ENCODE assay signal across 9 cellular contexts in the genomic region with DNA sequence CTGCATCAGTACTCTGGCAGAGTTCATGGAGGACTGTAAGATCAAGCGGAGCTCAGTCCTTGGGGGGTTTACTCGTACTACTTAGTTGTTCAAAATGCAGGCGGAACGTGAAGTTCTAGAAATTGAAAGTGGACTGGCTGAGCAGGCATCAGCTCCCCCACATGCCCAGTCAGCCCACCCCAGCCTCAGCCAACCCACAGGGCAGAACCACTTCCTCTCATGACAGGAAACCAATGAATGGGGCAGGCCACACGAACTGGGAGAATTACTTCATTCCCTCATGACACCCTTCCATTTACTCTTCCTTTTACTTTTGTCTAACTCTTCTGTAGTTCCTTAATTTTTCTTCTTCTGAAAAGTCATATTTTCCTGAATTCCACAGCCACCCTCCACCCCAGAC.
DNase-seq lines count a peak whose midpoint lies in the region; ATAC-seq and TF ChIP-seq lines count a peak whose summit lies in the region.
"Had no signal": no experiment of that assay in that cellular context is flagged by ENCODE, and none has a peak within 500 bp of the region (broad histone marks: within the 10 kb centered on the region; RNA-seq: fewer than 3 reads in every experiment).

No MANE protein-coding gene starts in this region.

- peaks cover 2% of the 10 kb centered on the region for H3K27me3 ChIP-seq in CD4-positive, CD25-positive, alpha-beta regulatory T cell (ENCODE audit: control insufficient read depth, insufficient read depth, low read length)
- H3K27me3 ChIP-seq in upper lobe of right lung = no peaks in the 10 kb centered on the region

- ATAC-seq in CD4-positive, CD25-positive, alpha-beta regulatory T cell (ENCODE audit: low read depth in 2 of 2) = peak; percentile 40 to 62
- ATAC-seq in GM19463 (IDR thresholded peaks at IDR 0.05; ENCODE audit: unreplicated experiment) (peak; percentile 97), esophagus mucosa (peak; percentile 29), upper lobe of right lung (peak; percentile 98)
- ATAC-seq: left colon had no signal

- no peak overlapping the region for H3K4me3 Mint-ChIP-seq in CD4-positive, CD25-positive, alpha-beta regulatory T cell

- peaks cover 4% of the 10 kb centered on the region for H3K4me1 ChIP-seq in CD4-positive, CD25-positive, alpha-beta regulatory T cell (ENCODE audit: control insufficient read depth, insufficient read depth, low read length, poor library complexity, severe bottlenecking)
- H3K4me1 ChIP-seq in upper lobe of right lung = peaks cover 11% of the 10 kb centered on the region

- H3K27me3 Mint-ChIP-seq in CD4-positive, CD25-positive, alpha-beta regulatory T cell = peaks cover 4% of the 10 kb centered on the region

- peaks cover 0 to 1% (median 0%) of the 10 kb centered on the region in 7 donors for H3K9me3 Mint-ChIP-seq in CD4-positive, CD25-positive, alpha-beta regulatory T cell

- no peaks in the 10 kb centered on the region for H3K36me3 ChIP-seq in CD4-positive, CD25-positive, alpha-beta regulatory T cell (ENCODE audit: control insufficient read depth, insufficient read depth, low read length)
- H3K36me3 ChIP-seq in KOPT-K1 (ENCODE audit: insufficient read depth, low read length) (peaks cover 21% of the 10 kb centered on the region; the same call in 1 of the 2 replicates), upper lobe of right lung (no peaks in the 10 kb centered on the region)

- no peak for TF ChIP-seq CTCF in upper lobe of right lung (IDR thresholded peaks at IDR 0.05)

- peaks cover 4 to 12% (median 6%) of the 10 kb centered on the region in 4 donors for H3K4me1 Mint-ChIP-seq in CD4-positive, CD25-positive, alpha-beta regulatory T cell

- DNase-seq in CD4-positive, CD25-positive, alpha-beta regulatory T cell = peak in 1 of 3 donors; percentile 35
- DNase-seq in upper lobe of right lung (peak; percentile 77), inferior parietal cortex (ENCODE audit: extremely low spot score) (no peak), NCI-H1417 treated with DMSO at 0.1 percent for 48 hours (lab: John Stamatoyannopoulos, UW) (no peak), NCI-H2227 (lab: John Stamatoyannopoulos, UW; ENCODE audit: unreplicated experiment) (no peak)

- no peak overlapping the region for H3K27ac ChIP-seq in CD4-positive, CD25-positive, alpha-beta regulatory T cell (ENCODE audit: insufficient read depth, low read length, poor library complexity, severe bottlenecking)
- H3K27ac ChIP-seq in KOPT-K1 (ENCODE audit: low read depth, low read length, poor library complexity, severe bottlenecking) = peak overlapping the region; percentile 41
- peak overlapping the region; percentile 26 for H3K27ac ChIP-seq in upper lobe of right lung

- intact Hi-C loops in upper lobe of right lung (cut with DNase I) = no loop called here

- no peaks in the 10 kb centered on the region for H3K36me3 Mint-ChIP-seq in CD4-positive, CD25-positive, alpha-beta regulatory T cell

- no peaks in the 10 kb centered on the region for H3K9me3 ChIP-seq in CD4-positive, CD25-positive, alpha-beta regulatory T cell (ENCODE audit: control insufficient read depth in 2 of 2, low read length in 2 of 2)
- H3K9me3 ChIP-seq in KOPT-K1 (ENCODE audit: insufficient read depth, low read length, poor library complexity, severe bottlenecking) = no peaks in the 10 kb centered on the region
- H3K9me3 ChIP-seq in upper lobe of right lung = no peaks in the 10 kb centered on the region

- no peak overlapping the region for H3K4me3 ChIP-seq in CD4-positive, CD25-positive, alpha-beta regulatory T cell (ENCODE audit: low read depth, low read length)
- no peak overlapping the region for H3K4me3 ChIP-seq in upper lobe of right lung

- H3K27ac Mint-ChIP-seq in CD4-positive, CD25-positive, alpha-beta regulatory T cell = peak overlapping the region in 1 of 3 donors; percentile 45

Comparison
In these comparisons a context has a peak if more than half of its experiments do, and no peak if none do; other contexts are left out.
1. ATAC-seq: peak in every context shown above with its lines; median percentile 98 in upper lobe of right lung; 97 in GM19463; 51 in CD4-positive, CD25-positive, alpha-beta regulatory T cell; 29 in esophagus mucosa.